ENCODE assay signal across 8 cellular contexts in genomic region chr17:75980188-75981018, GRCh38. TPM values are rescaled to one million over a fixed set of nuclear protein-coding genes. Genes with fewer than 3 reads are reported as not detected.
DNase-seq lines count a peak whose midpoint lies in the region; ATAC-seq and TF ChIP-seq lines count a peak whose summit lies in the region.

No MANE protein-coding gene starts in this region.

- DNase-seq in AG04450 (ENCODE audit: low read depth, low spot score) (no peak), mesenteric fat pad (ENCODE audit: low spot score) (peak; percentile 14), nucleus accumbens (lab: John Stamatoyannopoulos, UW) (no peak), NOMO-1 treated with DMSO at 0.1 percent for 48 hours (lab: John Stamatoyannopoulos, UW; ENCODE audit: unreplicated experiment) (no peak)

- H3K4me1 ChIP-seq in HUES64 (ENCODE audit: insufficient read depth, low read length): peaks cover 31% of the 10 kb centered on the region

- peak overlapping the region; percentile 100 for H3K27ac Mint-ChIP-seq in brain

- ATAC-seq in HG03378 (IDR thresholded peaks at IDR 0.05; ENCODE audit: unreplicated experiment): no peak
- ATAC-seq in GM21619 (IDR thresholded peaks at IDR 0.05; ENCODE audit: unreplicated experiment): no peak

- H3K27ac ChIP-seq in AG04450 (ENCODE audit: low read depth, low read length) (peak overlapping the region; percentile 98), HUES64 (ENCODE audit: low read depth, low read length) (peak overlapping the region; percentile 98)

- H3K27me3 Mint-ChIP-seq in brain: peaks cover 6% of the 10 kb centered on the region

- peaks cover 0 to 7% (median 0%) of the 10 kb centered on the region in 5 experiments for H3K9me3 Mint-ChIP-seq in brain

- WGBS in HUES64: 87% methylated on average over 17 of the region's 18 CpGs

- TF ChIP-seq CTCF in AG04450 (IDR thresholded peaks at IDR 0.05; ENCODE audit: low read depth, low read length) (no peak), brain (conservative IDR thresholded peaks at IDR 0.05) (no peak)

- H3K27me3 ChIP-seq in AG04450 (ENCODE audit: control insufficient read depth, insufficient read depth, low read length): no peaks in the 10 kb centered on the region
- no peaks in the 10 kb centered on the region for H3K27me3 ChIP-seq in HUES64 (ENCODE audit: insufficient read depth, low read length)

- H3K4me3 ChIP-seq in AG04450 (ENCODE audit: low read depth, low read length) (peak overlapping the region; percentile 83), HUES64 (ENCODE audit: low read length) (peak overlapping the region; percentile 74)

- H3K9me3 ChIP-seq in AG04450 (ENCODE audit: control insufficient read depth, insufficient read depth, low read length) (no peaks in the 10 kb centered on the region), HUES64 (ENCODE audit: insufficient read depth, low read depth, low read length) (no peaks in the 10 kb centered on the region)

- H3K9ac ChIP-seq in HUES64 (ENCODE audit: low read depth, low read length): peak overlapping the region; percentile 83

- H3K4me1 Mint-ChIP-seq in brain: peaks cover 85% of the 10 kb centered on the region

- CTCF ChIA-PET in AG04450 (lab: Charles Lee): interaction anchor here (1.4 to 1.9 kb wide), 2 partner anchors 23 to 25 kb away, joined by 6 read pairs; no protein-coding TSS in a partner anchor

- peaks cover 27% of the 10 kb centered on the region for H3K36me3 Mint-ChIP-seq in brain

- peak overlapping the region; percentile 97 to 100 (median 99) for H3K4me3 Mint-ChIP-seq in brain

- peaks cover 8% of the 10 kb centered on the region for H3K36me3 ChIP-seq in HUES64 (ENCODE audit: insufficient read depth, low read length)

- POLR2A ChIA-PET in AG04450 (lab: Yijun Ruan, JAX): no interaction called here

RNA-seq across cellular contexts. Expression of gene TEN1, which starts 1.4 kb away (rescaled TPM):
- 9.1 and 11.5 TPM in 2 replicates for polyA plus RNA-seq in AG04450 (2011; rRNA removed)
- polyA minus RNA-seq in AG04450 (2011; rRNA and poly(A)+ RNA removed): 3.3 and 6.9 TPM in 2 replicates
- 14.0 TPM for polyA plus RNA-seq in HUES64 (2013, experiment 1 of 2)
- polyA plus RNA-seq in HUES64 (2013, experiment 2 of 2): 12.0 TPM
- polyA plus RNA-seq in brain (ENCODE audit: insufficient read depth, low read depth, low replicate concordance): 12.9 TPM
- 17.7 TPM for total RNA-seq in mesenteric fat pad

RNA-seq across cellular contexts. Expression of gene ACOX1, which starts 1.4 kb away (rescaled TPM):
- polyA plus RNA-seq in AG04450 (2011; rRNA removed) (30.7 and 32.8 TPM in 2 replicates), brain (ENCODE audit: insufficient read depth, low read depth, low replicate concordance) (27.6 TPM)
- 112 and 126 TPM in 2 replicates for polyA minus RNA-seq in AG04450 (2011; rRNA and poly(A)+ RNA removed)
- polyA plus RNA-seq in HUES64 (2013, experiment 1 of 2): 11.1 TPM
- 9.8 TPM for polyA plus RNA-seq in HUES64 (2013, experiment 2 of 2)
- total RNA-seq in mesenteric fat pad: 148 TPM

RNA-seq across cellular contexts. Expression of gene CDK3, which starts 20.3 kb away (rescaled TPM):
- polyA plus RNA-seq in AG04450 (2011; rRNA removed): 2.7 and 2.9 TPM in 2 replicates
- polyA minus RNA-seq in AG04450 (2011; rRNA and poly(A)+ RNA removed): 1.00 and 1.3 TPM in 2 replicates
- 7.4 TPM for polyA plus RNA-seq in HUES64 (2013, experiment 1 of 2)
- polyA plus RNA-seq in HUES64 (2013, experiment 2 of 2): 5.8 TPM
- 3.3 TPM for polyA plus RNA-seq in brain (ENCODE audit: insufficient read depth, low read depth, low replicate concordance)
- total RNA-seq in mesenteric fat pad: 4.3 TPM

RNA-seq across cellular contexts. Expression of gene FBF1, which starts 39.6 kb away (rescaled TPM):
- polyA plus RNA-seq in AG04450 (2011; rRNA removed): 2.5 and 4.0 TPM in 2 replicates
- 3.8 and 6.0 TPM in 2 replicates for polyA minus RNA-seq in AG04450 (2011; rRNA and poly(A)+ RNA removed)
- polyA plus RNA-seq in HUES64 (2013, experiment 1 of 2): 4.5 TPM
- polyA plus RNA-seq in HUES64 (2013, experiment 2 of 2): 3.6 TPM
- polyA plus RNA-seq in brain (ENCODE audit: insufficient read depth, low read depth, low replicate concordance): 10.6 TPM
- 5.5 TPM for total RNA-seq in mesenteric fat pad

RNA-seq across cellular contexts. Expression of gene EVPL, which starts 46.7 kb away (rescaled TPM):
- polyA plus RNA-seq in AG04450 (2011; rRNA removed): not detected in 2 replicates
- not detected in 2 replicates for polyA minus RNA-seq in AG04450 (2011; rRNA and poly(A)+ RNA removed)
- polyA plus RNA-seq in HUES64 (2013, experiment 1 of 2): 0.15 TPM
- polyA plus RNA-seq in HUES64 (2013, experiment 2 of 2): 0.06 TPM
- 0.92 TPM for polyA plus RNA-seq in brain (ENCODE audit: insufficient read depth, low read depth, low replicate concordance)
- total RNA-seq in mesenteric fat pad: 0.16 TPM
